ENCODE assay signal across 16 cellular contexts in genomic region chr7:133301444-133301843, GRCh38.
DNase-seq lines count a peak whose midpoint lies in the region; ATAC-seq, FAIRE-seq and TF ChIP-seq lines count a peak whose summit lies in the region.
"Had no signal": no experiment of that assay in that cellular context is flagged by ENCODE, and none has a peak within 500 bp of the region (broad histone marks: within the 10 kb centered on the region; RNA-seq: fewer than 3 reads in every experiment).

No MANE protein-coding gene starts in this region.

- ATAC-seq in GM21723 (IDR thresholded peaks at IDR 0.05; ENCODE audit: unreplicated experiment) (no peak), GM18505 (IDR thresholded peaks at IDR 0.05; ENCODE audit: unreplicated experiment) (no peak)
- ATAC-seq: PC-3 had no signal

- DNase-seq in GM04503 (ENCODE audit: low read depth) (peak; percentile 10), left kidney (ENCODE audit: low read depth, low spot score) (peak; percentile 36), GM10248 (ENCODE audit: extremely low spot score) (no peak), foreskin fibroblast (no peak)
- DNase-seq: BE2C; CD8-positive, alpha-beta memory T cell; HCEC 1CT; NCI-H1436; NCI-H2081 treated with DMSO at 0.1 percent for 48 hours; NCI-H524; NK-92 treated with Interleukin-12 subunit alpha and Interleukin-12 subunit beta, amount 100 ng/mL, for 24 hours; PC-3 had no signal

- H3K4me3 ChIP-seq in foreskin fibroblast (ENCODE audit: low read depth in 1 of 2, low read length in 2 of 2): no peak overlapping the region

- peak overlapping the region; percentile 39 for H3K27ac ChIP-seq in VCaP

- CTCF ChIA-PET in GM10248 (lab: Yijun Ruan, JAX): interaction anchor here (1.0 kb wide), 1 partner anchor 10 kb away, joined by 3 read pairs; no protein-coding TSS in a partner anchor

- peak; percentile 72 for FAIRE-seq in endometrium (lab: Jason Lieb, UNC)

- TF ChIP-seq POLR2A in GM18505 (IDR thresholded peaks at IDR 0.05; ENCODE audit: borderline replicate concordance, extremely low read depth, insufficient read depth, insufficient read length): no peak

- POLR2A ChIA-PET in GM10248 (lab: Yijun Ruan, JAX): no interaction called here

- TF ChIP-seq CTCF in VCaP (conservative IDR thresholded peaks at IDR 0.05) (no peak), GM10248 (IDR thresholded peaks at IDR 0.05; ENCODE audit: control extremely low read depth, extremely low read depth, low read depth, missing control alignments) (no peak), foreskin fibroblast (IDR thresholded peaks at IDR 0.05; ENCODE audit: low read depth, low read length) (no peak)

Comparison
In these comparisons a context has a peak if more than half of its experiments do, and no peak if none do; other contexts are left out.
1. DNase-seq: peak in GM04503 (single experiment) and left kidney (single experiment); none in GM10248 (single experiment) and foreskin fibroblast (0 of 2).